Comparison of ENCODE assay signal across 36 cellular contexts in the genomic region with DNA sequence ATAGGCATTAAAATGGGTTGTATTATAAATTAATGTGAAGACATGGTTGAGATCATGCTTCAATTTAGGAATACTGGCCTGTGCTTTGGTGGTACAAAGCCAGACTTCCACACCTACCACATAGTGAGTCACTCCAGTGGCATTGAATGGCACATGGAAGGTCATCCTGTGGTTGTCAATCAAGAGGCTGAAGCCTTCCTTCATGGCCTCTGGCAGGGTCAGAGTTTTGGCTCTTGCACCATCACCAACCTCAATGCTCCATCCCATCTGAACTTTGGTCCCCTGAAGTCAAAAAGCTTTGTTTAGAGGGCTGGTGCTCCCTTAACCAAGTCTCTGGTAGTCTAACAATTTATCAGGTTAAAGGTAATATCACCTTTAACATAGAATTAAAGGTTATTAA. TPM values are rescaled to one million over a fixed set of nuclear protein-coding genes. Genes with fewer than 3 reads are reported as not detected.
"Had no signal": no experiment of that assay in that cellular context is flagged by ENCODE, and none has a peak within 500 bp of the region (broad histone marks: within the 10 kb centered on the region; RNA-seq: fewer than 3 reads in every experiment).

No MANE protein-coding gene starts in this region.

- ATAC-seq: activated CD4-positive, alpha-beta T cell treated with anti-CD3 and anti-CD28 coated beads for 36 hours; activated CD8-positive, alpha-beta memory T cell treated with anti-CD3 and anti-CD28 coated beads, Interleukin-2, amount 10 ng/mL, durations not matched to agents 7 days and 5 days; activated CD8-positive, alpha-beta T cell treated with anti-CD3 and anti-CD28 coated beads, Interleukin-2, amount 10 ng/mL, durations not matched to agents 7 days and 5 days; activated naive CD4-positive, alpha-beta T cell treated with anti-CD3 and anti-CD28 coated beads, Interleukin-2, amount 50 U/mL, for 72 hours; gastroesophageal sphincter had no signal

- H3K27ac Mint-ChIP-seq: activated CD4-positive, alpha-beta memory T cell treated with anti-CD3 and anti-CD28 coated beads for 36 hours; activated CD4-positive, alpha-beta T cell treated with anti-CD3 and anti-CD28 coated beads for 36 hours; activated CD4-positive, alpha-beta T cell treated with anti-CD3 and anti-CD28 coated beads, Interleukin-2, amount 10 ng/mL, durations not matched to agents 24 days and 14 days; activated CD8-positive, alpha-beta memory T cell treated with anti-CD3 and anti-CD28 coated beads, Interleukin-2, amount 10 ng/mL, durations not matched to agents 7 days and 5 days; activated CD8-positive, alpha-beta T cell treated with anti-CD3 and anti-CD28 coated beads, Interleukin-2, amount 10 ng/mL, durations not matched to agents 7 days and 5 days; activated naive CD4-positive, alpha-beta T cell treated with anti-CD3 and anti-CD28 coated beads, Interleukin-2, amount 10 ng/mL, durations not matched to agents 7 days and 5 days; activated naive CD4-positive, alpha-beta T cell treated with anti-CD3 and anti-CD28 coated beads, Interleukin-2, amount 50 U/mL, for 72 hours; activated naive CD8-positive, alpha-beta T cell treated with anti-CD3 and anti-CD28 coated beads, Interleukin-2, amount 10 ng/mL, durations not matched to agents 7 days and 5 days; activated T-helper 1 cell treated with anti-CD3 and anti-CD28 coated beads, Interleukin-12 subunit alpha, Interleukin-12 subunit beta, Interleukin-2, Interleukin-4 antibody, amounts not matched to agents 30 ng/mL and 10 ng/mL and 1 ng/mL, durations not matched to agents 14 hours and 24 hours and 36 hours; brain had no signal

- H3K4me1 Mint-ChIP-seq: activated CD4-positive, alpha-beta T cell treated with anti-CD3 and anti-CD28 coated beads for 36 hours; activated CD4-positive, alpha-beta T cell treated with anti-CD3 and anti-CD28 coated beads, Interleukin-2, amount 10 ng/mL, durations not matched to agents 24 days and 14 days; activated CD8-positive, alpha-beta memory T cell treated with anti-CD3 and anti-CD28 coated beads, Interleukin-2, amount 10 ng/mL, durations not matched to agents 7 days and 5 days; activated naive CD4-positive, alpha-beta T cell treated with anti-CD3 and anti-CD28 coated beads, Interleukin-2, amount 10 ng/mL, durations not matched to agents 7 days and 5 days; activated naive CD8-positive, alpha-beta T cell treated with anti-CD3 and anti-CD28 coated beads, Interleukin-2, amount 10 ng/mL, durations not matched to agents 7 days and 5 days; brain had no signal

- H3K4me3 Mint-ChIP-seq: activated CD4-positive, alpha-beta memory T cell treated with anti-CD3 and anti-CD28 coated beads for 36 hours; activated CD4-positive, alpha-beta T cell treated with anti-CD3 and anti-CD28 coated beads for 36 hours; activated CD4-positive, alpha-beta T cell treated with anti-CD3 and anti-CD28 coated beads, Interleukin-2, amount 10 ng/mL, durations not matched to agents 24 days and 14 days; activated CD8-positive, alpha-beta memory T cell treated with anti-CD3 and anti-CD28 coated beads, Interleukin-2, amount 10 ng/mL, durations not matched to agents 7 days and 5 days; activated CD8-positive, alpha-beta T cell treated with anti-CD3 and anti-CD28 coated beads, Interleukin-2, amount 10 ng/mL, durations not matched to agents 7 days and 5 days; activated naive CD4-positive, alpha-beta T cell treated with anti-CD3 and anti-CD28 coated beads, Interleukin-2, amount 10 ng/mL, durations not matched to agents 7 days and 5 days; activated naive CD8-positive, alpha-beta T cell treated with anti-CD3 and anti-CD28 coated beads, Interleukin-2, amount 10 ng/mL, durations not matched to agents 7 days and 5 days; activated T-helper 1 cell treated with anti-CD3 and anti-CD28 coated beads, Interleukin-12 subunit alpha, Interleukin-12 subunit beta, Interleukin-2, Interleukin-4 antibody, amounts not matched to agents 30 ng/mL and 10 ng/mL and 1 ng/mL, durations not matched to agents 14 hours and 24 hours and 36 hours; brain had no signal

- H3K36me3 Mint-ChIP-seq: activated CD4-positive, alpha-beta memory T cell treated with anti-CD3 and anti-CD28 coated beads for 36 hours; activated CD8-positive, alpha-beta memory T cell treated with anti-CD3 and anti-CD28 coated beads, Interleukin-2, amount 10 ng/mL, durations not matched to agents 7 days and 5 days; activated naive CD4-positive, alpha-beta T cell treated with anti-CD3 and anti-CD28 coated beads, Interleukin-2, amount 10 ng/mL, durations not matched to agents 7 days and 5 days; activated naive CD4-positive, alpha-beta T cell treated with anti-CD3 and anti-CD28 coated beads, Interleukin-2, amount 50 U/mL, for 72 hours; activated naive CD8-positive, alpha-beta T cell treated with anti-CD3 and anti-CD28 coated beads, Interleukin-2, amount 10 ng/mL, durations not matched to agents 7 days and 5 days; brain had no signal

- H3K9me3 Mint-ChIP-seq: activated CD4-positive, alpha-beta memory T cell treated with anti-CD3 and anti-CD28 coated beads for 36 hours; activated CD4-positive, alpha-beta T cell treated with anti-CD3 and anti-CD28 coated beads, Interleukin-2, amount 10 ng/mL, durations not matched to agents 24 days and 14 days; activated naive CD4-positive, alpha-beta T cell treated with anti-CD3 and anti-CD28 coated beads, Interleukin-2, amount 10 ng/mL, durations not matched to agents 7 days and 5 days; activated naive CD4-positive, alpha-beta T cell treated with anti-CD3 and anti-CD28 coated beads, Interleukin-2, amount 50 U/mL, for 72 hours; activated naive CD8-positive, alpha-beta T cell treated with anti-CD3 and anti-CD28 coated beads, Interleukin-2, amount 10 ng/mL, durations not matched to agents 7 days and 5 days; activated T-helper 1 cell treated with anti-CD3 and anti-CD28 coated beads, Interleukin-12 subunit alpha, Interleukin-12 subunit beta, Interleukin-2, Interleukin-4 antibody, amounts not matched to agents 30 ng/mL and 10 ng/mL and 1 ng/mL, durations not matched to agents 14 hours and 24 hours and 36 hours had no signal

- DNase-seq: activated CD4-positive, alpha-beta memory T cell treated with anti-CD3 and anti-CD28 coated beads for 36 hours; activated CD4-positive, alpha-beta T cell treated with anti-CD3 and anti-CD28 coated beads for 36 hours; activated CD4-positive, alpha-beta T cell treated with anti-CD3 and anti-CD28 coated beads, Interleukin-2, amount 10 ng/mL, durations not matched to agents 24 days and 14 days; activated CD4-positive, CD25-positive, alpha-beta regulatory T cell; activated CD4-positive, CD25-positive, alpha-beta regulatory T cell treated with anti-CD3 and anti-CD28 coated beads, Interleukin-2, amount 50 U/mL, for 72 hours; activated CD8-positive, alpha-beta memory T cell treated with anti-CD3 and anti-CD28 coated beads, Interleukin-2, amount 10 ng/mL, durations not matched to agents 7 days and 5 days; activated CD8-positive, alpha-beta memory T cell treated with anti-CD3 and anti-CD28 coated beads, Interleukin-2, amount 50 U/mL, for 4 hours; activated CD8-positive, alpha-beta T cell treated with anti-CD3 and anti-CD28 coated beads, Interleukin-2, amount 10 ng/mL, durations not matched to agents 7 days and 5 days; activated gamma-delta T cell; activated naive CD4-positive, alpha-beta T cell; activated naive CD4-positive, alpha-beta T cell treated with anti-CD3 and anti-CD28 coated beads, Interleukin-2, amount 10 ng/mL, durations not matched to agents 7 days and 5 days; activated naive CD8-positive, alpha-beta T cell treated with anti-CD3 and anti-CD28 coated beads, Interleukin-2, amount 10 ng/mL, durations not matched to agents 7 days and 5 days; activated T-cell treated with anti-CD3 and anti-CD28 coated beads, Interleukin-2, amount 50 U/mL, for 1 hour; activated T-cell treated with anti-CD3 and anti-CD28 coated beads, Interleukin-2, amount 50 U/mL, for 48 hours; central memory CD4-positive, alpha-beta T cell; cerebellar nuclear complex; colonic mucosa; effector CD8-positive, alpha-beta T cell; esophagus squamous epithelium; foreskin melanocyte; T-helper 2 cell had no signal

RNA-seq across cellular contexts. Expression of a gene that starts 6.1 kb away (rescaled TPM):
- total RNA-seq: activated CD4-positive, alpha-beta memory T cell treated with anti-CD3 and anti-CD28 coated beads for 36 hours; activated CD4-positive, alpha-beta T cell treated with anti-CD3 and anti-CD28 coated beads for 36 hours; activated CD4-positive, alpha-beta T cell treated with anti-CD3 and anti-CD28 coated beads, Interleukin-2, amount 10 ng/mL, durations not matched to agents 24 days and 14 days; activated CD8-positive, alpha-beta memory T cell treated with anti-CD3 and anti-CD28 coated beads for 36 hours; activated CD8-positive, alpha-beta memory T cell treated with anti-CD3 and anti-CD28 coated beads, Interleukin-2, amount 10 ng/mL, durations not matched to agents 7 days and 5 days; activated CD8-positive, alpha-beta T cell treated with anti-CD3 and anti-CD28 coated beads, Interleukin-2, amount 10 ng/mL, durations not matched to agents 7 days and 5 days; activated naive CD4-positive, alpha-beta T cell treated with anti-CD3 and anti-CD28 coated beads, Interleukin-2, amount 50 U/mL, for 72 hours; activated naive CD8-positive, alpha-beta T cell treated with anti-CD3 and anti-CD28 coated beads, Interleukin-2, amount 10 ng/mL, durations not matched to agents 7 days and 5 days; activated T-helper 1 cell treated with anti-CD3 and anti-CD28 coated beads, Interleukin-12 subunit alpha, Interleukin-12 subunit beta, Interleukin-2, Interleukin-4 antibody, amounts not matched to agents 30 ng/mL and 10 ng/mL and 1 ng/mL, durations not matched to agents 14 hours and 24 hours and 36 hours; ascending aorta; breast epithelium; cardiac muscle cell; dermis microvascular lymphatic vessel endothelial cell; endothelial cell of umbilical vein; esophagus squamous epithelium; fibroblast of lung; fibroblast of villous mesenchyme; gastroesophageal sphincter; glomerular endothelial cell; T-helper 1 cell treated with Interleukin-12 subunit alpha and Interleukin-12 subunit beta and Interleukin-4 antibody, amounts not matched to agents 30 ng/mL and 1 ng/mL, for 36 hours had no signal
- polyA plus RNA-seq: cardiac muscle cell, endothelial cell of umbilical vein, fibroblast of lung had no signal

RNA-seq across cellular contexts. Expression of a gene that starts 28.2 kb away (rescaled TPM):
- total RNA-seq: activated CD4-positive, alpha-beta memory T cell treated with anti-CD3 and anti-CD28 coated beads for 36 hours; activated CD4-positive, alpha-beta T cell treated with anti-CD3 and anti-CD28 coated beads for 36 hours; activated CD4-positive, alpha-beta T cell treated with anti-CD3 and anti-CD28 coated beads, Interleukin-2, amount 10 ng/mL, durations not matched to agents 24 days and 14 days; activated CD8-positive, alpha-beta memory T cell treated with anti-CD3 and anti-CD28 coated beads for 36 hours; activated CD8-positive, alpha-beta memory T cell treated with anti-CD3 and anti-CD28 coated beads, Interleukin-2, amount 10 ng/mL, durations not matched to agents 7 days and 5 days; activated CD8-positive, alpha-beta T cell treated with anti-CD3 and anti-CD28 coated beads, Interleukin-2, amount 10 ng/mL, durations not matched to agents 7 days and 5 days; activated naive CD4-positive, alpha-beta T cell treated with anti-CD3 and anti-CD28 coated beads, Interleukin-2, amount 50 U/mL, for 72 hours; activated naive CD8-positive, alpha-beta T cell treated with anti-CD3 and anti-CD28 coated beads, Interleukin-2, amount 10 ng/mL, durations not matched to agents 7 days and 5 days; activated T-helper 1 cell treated with anti-CD3 and anti-CD28 coated beads, Interleukin-12 subunit alpha, Interleukin-12 subunit beta, Interleukin-2, Interleukin-4 antibody, amounts not matched to agents 30 ng/mL and 10 ng/mL and 1 ng/mL, durations not matched to agents 14 hours and 24 hours and 36 hours; ascending aorta; cardiac muscle cell; dermis microvascular lymphatic vessel endothelial cell; endothelial cell of umbilical vein; esophagus squamous epithelium; fibroblast of lung; fibroblast of villous mesenchyme; gastroesophageal sphincter; glomerular endothelial cell; T-helper 1 cell treated with Interleukin-12 subunit alpha and Interleukin-12 subunit beta and Interleukin-4 antibody, amounts not matched to agents 30 ng/mL and 1 ng/mL, for 36 hours had no signal
- polyA plus RNA-seq: cardiac muscle cell, endothelial cell of umbilical vein, esophagus, fibroblast of lung had no signal

RNA-seq across cellular contexts. Expression of a gene that starts 54.7 kb away (rescaled TPM):
- total RNA-seq: activated CD4-positive, alpha-beta memory T cell treated with anti-CD3 and anti-CD28 coated beads for 36 hours; activated CD4-positive, alpha-beta T cell treated with anti-CD3 and anti-CD28 coated beads for 36 hours; activated CD4-positive, alpha-beta T cell treated with anti-CD3 and anti-CD28 coated beads, Interleukin-2, amount 10 ng/mL, durations not matched to agents 24 days and 14 days; activated CD8-positive, alpha-beta T cell treated with anti-CD3 and anti-CD28 coated beads, Interleukin-2, amount 10 ng/mL, durations not matched to agents 7 days and 5 days; activated naive CD4-positive, alpha-beta T cell treated with anti-CD3 and anti-CD28 coated beads, Interleukin-2, amount 50 U/mL, for 72 hours; activated naive CD8-positive, alpha-beta T cell treated with anti-CD3 and anti-CD28 coated beads, Interleukin-2, amount 10 ng/mL, durations not matched to agents 7 days and 5 days; activated T-helper 1 cell treated with anti-CD3 and anti-CD28 coated beads, Interleukin-12 subunit alpha, Interleukin-12 subunit beta, Interleukin-2, Interleukin-4 antibody, amounts not matched to agents 30 ng/mL and 10 ng/mL and 1 ng/mL, durations not matched to agents 14 hours and 24 hours and 36 hours; endothelial cell of umbilical vein; fibroblast of lung; glomerular endothelial cell had no signal
- polyA plus RNA-seq: cardiac muscle cell, endothelial cell of umbilical vein, fibroblast of lung had no signal
